In the genomic region with DNA sequence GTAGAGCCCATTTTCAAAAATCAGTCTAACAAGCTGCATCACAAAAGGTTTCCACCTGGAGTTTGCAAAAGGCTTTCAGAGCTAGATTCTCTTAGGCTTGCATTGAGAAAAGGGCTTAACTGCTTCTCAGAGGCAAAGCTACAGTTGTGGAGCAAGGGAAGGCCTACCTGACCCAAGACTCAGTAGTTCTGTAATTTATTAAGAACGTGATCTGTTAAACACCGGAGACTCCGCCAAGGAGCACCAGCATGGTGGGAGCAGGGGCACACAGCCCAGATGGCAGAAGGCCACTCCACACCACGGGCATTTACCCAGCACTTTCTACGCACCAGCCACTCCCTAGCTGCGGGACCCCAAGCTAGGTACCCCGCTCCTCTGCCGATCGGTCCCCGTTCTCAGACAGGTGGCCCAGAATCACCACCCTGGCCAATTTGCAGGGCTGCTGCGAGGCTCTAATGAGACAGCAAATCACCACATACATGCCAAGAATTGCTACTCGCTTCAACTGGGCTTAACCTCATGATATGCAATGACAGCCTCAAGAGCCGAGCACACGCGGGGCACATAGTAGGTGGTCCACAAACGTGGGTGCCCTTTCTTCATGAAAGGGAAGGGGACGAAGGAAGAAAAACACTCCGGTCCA, we compare ENCODE assay signal across 8 cellular contexts. TPM values are rescaled to one million over a fixed set of nuclear protein-coding genes. Genes with fewer than 3 reads are reported as not detected.
DNase-seq lines count a peak whose midpoint lies in the region; ATAC-seq, FAIRE-seq and TF ChIP-seq lines count a peak whose summit lies in the region.

No MANE protein-coding gene starts in this region.

- 21 to 41% methylated on average over 11 to 17 of the region's 18 CpGs for WGBS in mesodermal cell (ENCODE audit: insufficient coverage in 2 of 2), 2 experiments

- H3K4me2 ChIP-seq in DOHH2 (ENCODE audit: low read length) = peak overlapping the region; percentile 82

- H3K9me3 Mint-ChIP-seq in central memory CD8-positive, alpha-beta T cell = no peaks in the 10 kb centered on the region

- peaks cover 7% of the 10 kb centered on the region; the same call in 1 of the 2 replicates for H4K20me1 ChIP-seq in DOHH2 (ENCODE audit: control insufficient read depth, insufficient read depth, low read depth, low read length)

- H3K4me3 ChIP-seq in DOHH2 (ENCODE audit: low read length) = peak overlapping the region; percentile 80
- H3K4me3 ChIP-seq in mesodermal cell (ENCODE audit: extremely low read depth, insufficient read depth, low read length, poor library complexity, severe bottlenecking) = peak overlapping the region; percentile 68
- peak overlapping the region; percentile 88 to 92 for H3K4me3 ChIP-seq in vagina

- H3K4me1 Mint-ChIP-seq in central memory CD8-positive, alpha-beta T cell = peaks cover 29% of the 10 kb centered on the region

- ATAC-seq in central memory CD8-positive, alpha-beta T cell (replicated peaks; ENCODE audit: extremely low read depth, poor library complexity, severe bottlenecking) = no peak
- no peak for ATAC-seq in HG02840 (IDR thresholded peaks at IDR 0.05; ENCODE audit: low FRiP score, unreplicated experiment)
- no peak for ATAC-seq in HG03442 (IDR thresholded peaks at IDR 0.05; ENCODE audit: unreplicated experiment)

- no peaks in the 10 kb centered on the region for H3K36me3 ChIP-seq in DOHH2 (ENCODE audit: control insufficient read depth, low read length)
- no peaks in the 10 kb centered on the region for H3K36me3 ChIP-seq in mesodermal cell (ENCODE audit: control insufficient read depth, insufficient read depth, low read length)
- no peaks in the 10 kb centered on the region for H3K36me3 ChIP-seq in vagina

- peaks cover 7% of the 10 kb centered on the region for H3F3A ChIP-seq in DOHH2 (ENCODE audit: control insufficient read depth, insufficient read depth)

- peaks cover 9% of the 10 kb centered on the region for H3K36me3 Mint-ChIP-seq in central memory CD8-positive, alpha-beta T cell (ENCODE audit: insufficient read depth)

- TF ChIP-seq POLR2A in vagina (IDR thresholded peaks at IDR 0.05) = no peak

- H3K27me3 Mint-ChIP-seq in central memory CD8-positive, alpha-beta T cell = no peaks in the 10 kb centered on the region

- H3K9me2 ChIP-seq in DOHH2 (replicated peaks; ENCODE audit: control insufficient read depth, low read length) = no peaks in the 10 kb centered on the region

- H3K27me3 ChIP-seq in DOHH2 (ENCODE audit: control insufficient read depth, low read length) (no peaks in the 10 kb centered on the region), vagina (no peaks in the 10 kb centered on the region)

- DNase-seq in NCI-H1694 treated with DMSO at 0.1 percent for 48 hours (lab: John Stamatoyannopoulos, UW) (peak; percentile 52), vagina (ENCODE audit: extremely low spot score in 2 of 2) (no peak), frontal cortex (ENCODE audit: low spot score in 2 of 2) (no peak)
- DNase-seq in central memory CD8-positive, alpha-beta T cell (ENCODE audit: low spot score in 2 of 2) = no peak

- peak overlapping the region; percentile 81 for H3K4me3 Mint-ChIP-seq in central memory CD8-positive, alpha-beta T cell

- intact Hi-C loops in vagina (cut with DNase I) = loop anchor here (10.0 kb wide), 1 partner anchor 69 kb away; no protein-coding TSS in a partner anchor

- no peak overlapping the region for H3K27ac ChIP-seq in DOHH2 (ENCODE audit: low read depth, low read length)
- H3K27ac ChIP-seq in mesodermal cell (ENCODE audit: low read depth, low read length, severe bottlenecking) = no peak overlapping the region
- peak overlapping the region; percentile 93 for H3K27ac ChIP-seq in vagina

- 0 out of 2 replicates have a peak, but pooled peaks cover 9% of the 10 kb centered on the region for H3K79me2 ChIP-seq in DOHH2 (ENCODE audit: control insufficient read depth, low read length)

- FAIRE-seq in frontal cortex (lab: Jason Lieb, UNC) = no peak

- no peak overlapping the region for H3K27ac Mint-ChIP-seq in central memory CD8-positive, alpha-beta T cell (ENCODE audit: low read depth)

- TF ChIP-seq CTCF in DOHH2 (IDR thresholded peaks at IDR 0.05; ENCODE audit: low read depth, low read length, poor library complexity, severe bottlenecking) = no peak
- TF ChIP-seq CTCF in vagina (IDR thresholded peaks at IDR 0.05) = no peak

- H3K4me1 ChIP-seq in DOHH2 (ENCODE audit: control insufficient read depth, low read length) = peaks cover 29% of the 10 kb centered on the region
- H3K4me1 ChIP-seq in mesodermal cell (ENCODE audit: control insufficient read depth, insufficient read depth, low read length, poor library complexity, severe bottlenecking) = peaks cover 16% of the 10 kb centered on the region
- peaks cover 63% of the 10 kb centered on the region for H3K4me1 ChIP-seq in vagina

- H3K9me3 ChIP-seq in DOHH2 (ENCODE audit: control insufficient read depth, insufficient read depth, low read length) (no peaks in the 10 kb centered on the region), mesodermal cell (ENCODE audit: control insufficient read depth, low read length) (no peaks in the 10 kb centered on the region), vagina (no peaks in the 10 kb centered on the region)

RNA-seq across cellular contexts. Expression of gene ITPK1, which starts 1.5 kb away (rescaled TPM):
- 20.5 TPM for polyA plus RNA-seq in mesodermal cell (2013, experiment 1 of 2)
- 17.4 TPM for polyA plus RNA-seq in mesodermal cell (2013, experiment 2 of 2)
- total RNA-seq in vagina (49.6 TPM), frontal cortex (25.3 TPM)
